ENCODE assay signal across 8 cellular contexts in the genomic region with DNA sequence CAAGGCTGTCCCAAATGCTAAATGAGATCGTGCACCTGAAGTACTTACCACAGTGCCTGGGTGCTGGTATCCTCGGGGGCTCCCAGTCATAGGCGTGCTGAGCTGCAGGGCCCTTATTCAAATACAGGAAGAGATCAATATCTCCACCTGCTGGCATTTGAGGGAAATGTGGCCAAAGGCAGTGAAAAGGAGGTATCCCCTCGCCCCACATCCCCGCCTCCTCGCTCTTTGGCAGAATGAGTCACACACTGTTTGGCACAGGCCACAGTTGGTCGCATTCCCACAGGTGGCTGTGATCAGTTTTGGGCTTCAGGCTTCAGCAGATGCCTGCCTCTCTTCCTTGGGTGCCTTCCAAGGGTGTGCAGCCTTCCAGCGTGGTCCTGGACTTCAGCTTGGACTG. TPM values are rescaled to one million over a fixed set of nuclear protein-coding genes. Genes with fewer than 3 reads are reported as not detected.
A peak's percentile ranks its signal among the peaks of the same experiment; 100 is the strongest.
DNase-seq lines count a peak whose midpoint lies in the region; ATAC-seq lines count a peak whose summit lies in the region.

No MANE protein-coding gene starts in this region.

- ATAC-seq in GM21360 (IDR thresholded peaks at IDR 0.05; ENCODE audit: unreplicated experiment) (peak; percentile 89), left ventricle myocardium superior (peak; percentile 24)

- no peaks in the 10 kb centered on the region for H3K9me3 ChIP-seq in effector memory CD4-positive, alpha-beta T cell (ENCODE audit: control insufficient read depth, low read length)

- in situ Hi-C loops in KBM-7 (cut with MboI; ENCODE audit: low pct_unique_long_range_greater_than_20kb, low sequenced_read_pairs) = no loop called here

- no peak overlapping the region for H3K27ac ChIP-seq in effector memory CD4-positive, alpha-beta T cell (ENCODE audit: insufficient read depth, low read length, poor library complexity, severe bottlenecking)

- DNase-seq in DMS53 (lab: John Stamatoyannopoulos, UW) = peak; percentile 83
- peak; percentile 89 for DNase-seq in KBM-7
- peak; percentile 80 for DNase-seq in RKO (ENCODE audit: low spot score)
- DNase-seq in activated naive CD4-positive, alpha-beta T cell treated with Interleukin-2 at 50 U/mL for 16 hours = peak; percentile 48
- no peak for DNase-seq in left ventricle myocardium superior
- peak; percentile 31 to 62 (median 36) for DNase-seq in stimulated activated CD4-positive, alpha-beta T cell treated with anti-CD3 and anti-CD28 coated beads, Interleukin-12 subunit alpha, Interleukin-12 subunit beta, amount 100 ng/mL, for 48 hours (ENCODE audit: low read depth in 2 of 3, low spot score in 1 of 3)
- DNase-seq in effector memory CD4-positive, alpha-beta T cell = no peak

- H3K27me3 ChIP-seq in effector memory CD4-positive, alpha-beta T cell (replicated peaks; ENCODE audit: control insufficient read depth, insufficient read depth, low read length, poor library complexity, severe bottlenecking) = no peaks in the 10 kb centered on the region

- no peak overlapping the region for H3K4me3 ChIP-seq in effector memory CD4-positive, alpha-beta T cell (ENCODE audit: insufficient read depth, low read depth, low read length, poor library complexity, severe bottlenecking)

- H3K36me3 ChIP-seq in effector memory CD4-positive, alpha-beta T cell (ENCODE audit: control insufficient read depth, insufficient read depth, low read length) = no peaks in the 10 kb centered on the region

- intact Hi-C loops in left ventricle myocardium superior (cut with micrococcal nuclease) = no loop called here

- H3K4me1 ChIP-seq in effector memory CD4-positive, alpha-beta T cell (ENCODE audit: control insufficient read depth, insufficient read depth, low read length, poor library complexity, severe bottlenecking) = no peaks in the 10 kb centered on the region

RNA-seq across cellular contexts. Expression of a gene that starts 28.4 kb away (rescaled TPM):
- total RNA-seq in left ventricle myocardium superior = 2.5 TPM

Comparison
In these comparisons a context has a peak if more than half of its experiments do, and no peak if none do; other contexts are left out.
1. DNase-seq: peak in DMS53 (single experiment), KBM-7 (single experiment), RKO (single experiment), activated naive CD4-positive, alpha-beta T cell treated with Interleukin-2 at 50 U/mL for 16 hours (single experiment) and stimulated activated CD4-positive, alpha-beta T cell treated with anti-CD3 and anti-CD28 coated beads, Interleukin-12 subunit alpha, Interleukin-12 subunit beta, amount 100 ng/mL, for 48 hours (3 of 3); none in left ventricle myocardium superior (single experiment) and effector memory CD4-positive, alpha-beta T cell (0 of 3).